In genomic region chr12:210277-211141, GRCh38 we compare ENCODE assay signal across 1 cellular context.
TF ChIP-seq lines count a peak whose summit lies in the region.

No MANE protein-coding gene starts in this region.

TF ChIP-seq in HepG2, 621 proteins besides CTCF, POLR2A, EP300 and RAD21 (continued from another document and continues in another):
- TF ChIP-seq ZNF639 (CRISPR knock-in tag; conservative IDR thresholded peaks at IDR 0.05) (peak; percentile 75; the same call in 1 of the 2 replicates), ISX (CRISPR knock-in tag; conservative IDR thresholded peaks at IDR 0.05) (no peak), ZNF644 (CRISPR knock-in tag; IDR thresholded peaks at IDR 0.05; ENCODE audit: low read depth) (0 out of 2 replicates have a peak, but pooled peaks have one; percentile 55), SMARCC2 (IDR thresholded peaks at IDR 0.05) (no peak), HNF1A (IDR thresholded peaks at IDR 0.05; ENCODE audit: low read depth) (peak; percentile 60), HNF1A (CRISPR knock-in tag; IDR thresholded peaks at IDR 0.05; ENCODE audit: borderline replicate concordance) (peak; percentile 94), POGK (CRISPR knock-in tag; conservative IDR thresholded peaks at IDR 0.05) (peak; percentile 97), PAXIP1 (CRISPR knock-in tag; conservative IDR thresholded peaks at IDR 0.05) (peak; percentile 99), HIC2 (CRISPR knock-in tag; IDR thresholded peaks at IDR 0.05; ENCODE audit: low read depth) (peak; percentile 92), ZNF609 (CRISPR knock-in tag; IDR thresholded peaks at IDR 0.05; ENCODE audit: borderline replicate concordance) (peak; percentile 100), NCOR1 (IDR thresholded peaks at IDR 0.05; ENCODE audit: borderline replicate concordance, low read length) (peak; percentile 99), ARNTL (CRISPR knock-in tag; IDR thresholded peaks at IDR 0.05) (peak; percentile 95), CHCHD3 (CRISPR knock-in tag; IDR thresholded peaks at IDR 0.05) (no peak), DNMT3B (CRISPR knock-in tag; conservative IDR thresholded peaks at IDR 0.05) (no peak; the same call in 1 of the 2 replicates), HNF4A (CRISPR knock-in tag; IDR thresholded peaks at IDR 0.05) (peak; percentile 99), ATF3 (CRISPR knock-in tag; IDR thresholded peaks at IDR 0.05) (peak; percentile 81), MYPOP (CRISPR knock-in tag; IDR thresholded peaks at IDR 0.05) (peak; percentile 91), ZNF572 (CRISPR knock-in tag; IDR thresholded peaks at IDR 0.05) (no peak; the same call in 1 of the 2 replicates), DDIT3 (CRISPR knock-in tag; IDR thresholded peaks at IDR 0.05) (no peak), CSRNP2 (CRISPR knock-in tag; conservative IDR thresholded peaks at IDR 0.05; ENCODE audit: low read depth) (0 out of 2 replicates have a peak, but pooled peaks have one; percentile 53), SMAD1 (CRISPR knock-in tag; IDR thresholded peaks at IDR 0.05; ENCODE audit: borderline replicate concordance, low read depth) (peak; percentile 81; the same call in 1 of the 2 replicates), MLX (CRISPR knock-in tag; IDR thresholded peaks at IDR 0.05) (peak; percentile 97), KLF9 (CRISPR knock-in tag; IDR thresholded peaks at IDR 0.05; ENCODE audit: low read depth) (0 out of 2 replicates have a peak, but pooled peaks have one; percentile 70), ZNF737 (CRISPR knock-in tag; IDR thresholded peaks at IDR 0.05; ENCODE audit: borderline replicate concordance) (no peak), GPN1 (CRISPR knock-in tag; IDR thresholded peaks at IDR 0.05; ENCODE audit: borderline replicate concordance) (no peak), ZBTB34 (CRISPR knock-in tag; IDR thresholded peaks at IDR 0.05) (peak; percentile 94), HOXA3 (CRISPR knock-in tag; IDR thresholded peaks at IDR 0.05) (peak; percentile 93), ZBTB7A (CRISPR knock-in tag; IDR thresholded peaks at IDR 0.05) (peak; percentile 79; the same call in 1 of the 2 replicates), POLR2G (IDR thresholded peaks at IDR 0.05; ENCODE audit: low read depth, low read length) (no peak), ZFP90 (CRISPR knock-in tag; IDR thresholded peaks at IDR 0.05; ENCODE audit: borderline replicate concordance) (peak; percentile 81)
